In genomic region chr4:87843936-87844335, GRCh38 we compare ENCODE assay signal across 8 cellular contexts. TPM values are rescaled to one million over a fixed set of nuclear protein-coding genes. Genes with fewer than 3 reads are reported as not detected.
DNase-seq lines count a peak whose midpoint lies in the region; ATAC-seq lines count a peak whose summit lies in the region.

No MANE protein-coding gene starts in this region.

- peak overlapping the region; percentile 32 for H3K4me3 ChIP-seq in skeletal muscle satellite cell (ENCODE audit: low read length)

- no peaks in the 10 kb centered on the region for H3K4me1 Mint-ChIP-seq in T-helper 2 cell treated with Interferon-gamma antibody and Interleukin-4, amounts not matched to agents 5 μg/mL and 100 μg/mL, for 36 hours (ENCODE audit: low read depth)

- no peaks in the 10 kb centered on the region for H3K9me3 ChIP-seq in skeletal muscle satellite cell (replicated peaks; ENCODE audit: low read length)

- peaks cover 40% of the 10 kb centered on the region for H3K27me3 Mint-ChIP-seq in T-helper 2 cell treated with Interferon-gamma antibody and Interleukin-4, amounts not matched to agents 5 μg/mL and 100 μg/mL, for 36 hours (ENCODE audit: low read depth)

- ATAC-seq in HG02642 (IDR thresholded peaks at IDR 0.05; ENCODE audit: poor library complexity, unreplicated experiment): no peak

- no peak overlapping the region for H3K27ac Mint-ChIP-seq in T-helper 2 cell treated with Interferon-gamma antibody and Interleukin-4, amounts not matched to agents 5 μg/mL and 100 μg/mL, for 36 hours

- H3K4me3 Mint-ChIP-seq in T-helper 2 cell treated with Interferon-gamma antibody and Interleukin-4, amounts not matched to agents 5 μg/mL and 100 μg/mL, for 36 hours: no peak overlapping the region

- no peaks in the 10 kb centered on the region for H3K36me3 ChIP-seq in skeletal muscle satellite cell (ENCODE audit: insufficient read depth, low read length)

- H3K9ac ChIP-seq in skeletal muscle satellite cell (ENCODE audit: low read depth, low read length): peak overlapping the region; percentile 64

- no peaks in the 10 kb centered on the region for H3K36me3 Mint-ChIP-seq in T-helper 2 cell treated with Interferon-gamma antibody and Interleukin-4, amounts not matched to agents 5 μg/mL and 100 μg/mL, for 36 hours (ENCODE audit: low read depth)

- peaks cover 22% of the 10 kb centered on the region for H3K4me1 ChIP-seq in skeletal muscle satellite cell (ENCODE audit: control insufficient read depth, insufficient read depth, low read length)

- no peaks in the 10 kb centered on the region for H3K9me3 Mint-ChIP-seq in T-helper 2 cell treated with Interferon-gamma antibody and Interleukin-4, amounts not matched to agents 5 μg/mL and 100 μg/mL, for 36 hours

- no peaks in the 10 kb centered on the region for H3K27me3 ChIP-seq in skeletal muscle satellite cell (ENCODE audit: control insufficient read depth, insufficient read depth, low read length)

- peak; percentile 66 for DNase-seq in HS-27A (ENCODE audit: low read depth)
- DNase-seq in SKM-1 (lab: John Stamatoyannopoulos, UW; ENCODE audit: unreplicated experiment): peak; percentile 94
- peak; percentile 58 for DNase-seq in foreskin melanocyte
- no peak for DNase-seq in NCI-H1048 (lab: John Stamatoyannopoulos, UW)
- no peak for DNase-seq in HT-29 (ENCODE audit: low spot score)
- DNase-seq in T-helper 2 cell treated with Interferon-gamma antibody and Interleukin-4, amounts not matched to agents 5 μg/mL and 100 μg/mL, for 36 hours (ENCODE audit: low spot score): no peak

- H3K4me2 ChIP-seq in skeletal muscle satellite cell (ENCODE audit: low read length): peak overlapping the region; percentile 38

RNA-seq across cellular contexts. Expression of gene MEPE, which starts 11.2 kb away (rescaled TPM):
- under 0.01 TPM in 1 of 2 replicates, not detected in the other for total RNA-seq in skeletal muscle satellite cell (2012; rRNA removed)
- total RNA-seq in HT-29 (2014; rRNA removed; shearing (Covaris generic)): not detected in 2 replicates

RNA-seq across cellular contexts. Expression of gene IBSP, which starts 44.6 kb away (rescaled TPM):
- total RNA-seq in skeletal muscle satellite cell (2012; rRNA removed): not detected in 2 replicates
- total RNA-seq in HT-29 (2014; rRNA removed; shearing (Covaris generic)): not detected in 2 replicates

Comparison
In these comparisons a context has a peak if more than half of its experiments do, and no peak if none do; other contexts are left out.
1. DNase-seq: peak in HS-27A (single experiment), SKM-1 (single experiment) and foreskin melanocyte (single experiment); none in NCI-H1048 (single experiment), HT-29 (single experiment) and T-helper 2 cell treated with Interferon-gamma antibody and Interleukin-4, amounts not matched to agents 5 μg/mL and 100 μg/mL, for 36 hours (single experiment).